8 cellular contexts compared by ENCODE assay signal in genomic region chr17:68101992-68102758, GRCh38.
A peak's percentile ranks its signal among the peaks of the same experiment; 100 is the strongest.
DNase-seq lines count a peak whose midpoint lies in the region; ATAC-seq and TF ChIP-seq lines count a peak whose summit lies in the region.

No MANE protein-coding gene starts in this region.

- peak; percentile 11 for DNase-seq in ELF-1 (ENCODE audit: low read depth, low spot score)
- peak; percentile 1 for DNase-seq in NCI-H1105 (lab: John Stamatoyannopoulos, UW)
- DNase-seq in activated naive CD4-positive, alpha-beta T cell treated with anti-CD3 and anti-CD28 coated beads, Interleukin-2, amount 50 U/mL, for 72 hours (ENCODE audit: low spot score in 2 of 2), result no peak
- no peak for DNase-seq in left ventricle myocardium inferior
- peak; percentile 45 for DNase-seq in retina
- no peak for DNase-seq in NK-92 (lab: John Stamatoyannopoulos, UW; ENCODE audit: unreplicated experiment)
- DNase-seq in NCI-H774 (lab: John Stamatoyannopoulos, UW), result no peak

- H3K9me3 Mint-ChIP-seq in activated naive CD4-positive, alpha-beta T cell treated with anti-CD3 and anti-CD28 coated beads, Interleukin-2, amount 50 U/mL, for 72 hours, result no peaks in the 10 kb centered on the region

- H3K27me3 ChIP-seq in left ventricle myocardium inferior (ENCODE audit: low read depth), result no peaks in the 10 kb centered on the region

- peak overlapping the region; percentile 87 to 90 for H3K27ac Mint-ChIP-seq in activated naive CD4-positive, alpha-beta T cell treated with anti-CD3 and anti-CD28 coated beads, Interleukin-2, amount 50 U/mL, for 72 hours

- H3K36me3 ChIP-seq in left ventricle myocardium inferior, result peaks cover 12% of the 10 kb centered on the region

- peak overlapping the region; percentile 94 for H3K27ac ChIP-seq in left ventricle myocardium inferior (replicated peaks)

- ATAC-seq in activated naive CD4-positive, alpha-beta T cell treated with anti-CD3 and anti-CD28 coated beads, Interleukin-2, amount 50 U/mL, for 72 hours, result peak; percentile 10 to 40
- no peak for ATAC-seq in HG03025 (IDR thresholded peaks at IDR 0.05; ENCODE audit: low FRiP score, unreplicated experiment)

- no peaks in the 10 kb centered on the region for H3K9me3 ChIP-seq in left ventricle myocardium inferior (replicated peaks)

- H3K4me3 ChIP-seq in left ventricle myocardium inferior, result peak overlapping the region; percentile 89

- peaks cover 50% of the 10 kb centered on the region for H3K4me1 ChIP-seq in left ventricle myocardium inferior

- TF ChIP-seq CTCF in left ventricle myocardium inferior (IDR thresholded peaks at IDR 0.05; ENCODE audit: borderline replicate concordance), result no peak

- peaks cover under 1 to 7% of the 10 kb centered on the region in 2 donors for H3K36me3 Mint-ChIP-seq in activated naive CD4-positive, alpha-beta T cell treated with anti-CD3 and anti-CD28 coated beads, Interleukin-2, amount 50 U/mL, for 72 hours

- intact Hi-C loops in left ventricle myocardium inferior (cut with micrococcal nuclease), result no loop called here

Comparison
In these comparisons a context has a peak if more than half of its experiments do, and no peak if none do; other contexts are left out.
1. DNase-seq: peak in ELF-1 (single experiment), NCI-H1105 (single experiment) and retina (single experiment); none in activated naive CD4-positive, alpha-beta T cell treated with anti-CD3 and anti-CD28 coated beads, Interleukin-2, amount 50 U/mL, for 72 hours (0 of 2), left ventricle myocardium inferior (single experiment), NK-92 (single experiment) and NCI-H774 (single experiment).